Comparison of ENCODE assay signal across 18 cellular contexts in the genomic region with DNA sequence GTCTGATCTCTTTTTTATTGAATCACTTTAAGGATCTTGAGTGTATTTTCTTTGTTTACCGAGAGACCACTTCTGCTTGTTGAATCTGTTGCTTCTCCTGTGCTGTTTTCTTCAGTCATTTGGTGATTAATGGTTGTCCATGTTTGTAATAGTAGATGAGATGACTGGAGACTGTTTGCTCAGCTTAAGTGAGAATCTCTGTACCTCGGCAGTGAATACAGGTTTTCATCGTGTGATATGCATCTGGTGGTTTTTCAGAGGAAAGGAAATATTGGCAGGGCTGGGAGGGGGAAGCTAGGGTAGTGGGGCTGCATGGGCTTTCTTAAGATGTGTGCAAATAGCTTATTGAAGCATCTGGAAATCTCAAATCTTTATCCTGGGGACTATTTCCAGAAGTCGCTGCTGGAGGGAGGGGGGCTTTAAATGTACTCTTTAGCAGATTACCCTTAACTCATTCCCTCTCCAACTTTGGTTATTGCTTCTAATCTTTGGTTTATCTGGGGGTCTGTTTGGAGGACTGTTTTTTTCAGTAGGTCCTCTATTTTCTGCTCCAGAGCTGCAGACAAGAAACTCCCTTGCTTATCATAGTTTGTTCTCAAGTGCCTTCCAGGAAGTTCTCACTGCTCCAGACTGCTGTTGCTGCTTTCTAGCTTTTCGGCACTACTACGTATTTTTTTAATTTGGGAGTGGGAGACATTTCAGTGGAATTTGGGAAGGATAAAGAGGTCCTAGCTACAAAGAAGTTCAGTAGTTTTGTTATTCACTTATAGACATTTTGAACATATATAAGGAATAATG. TPM values are rescaled to one million over a fixed set of nuclear protein-coding genes. Genes with fewer than 3 reads are reported as not detected.
DNase-seq lines count a peak whose midpoint lies in the region; ATAC-seq and TF ChIP-seq lines count a peak whose summit lies in the region.
"Had no signal": no experiment of that assay in that cellular context is flagged by ENCODE, and none has a peak within 500 bp of the region (broad histone marks: within the 10 kb centered on the region; RNA-seq: fewer than 3 reads in every experiment).

No MANE protein-coding gene starts in this region.

- H3K9me3 Mint-ChIP-seq in activated CD4-positive, alpha-beta memory T cell treated with anti-CD3 and anti-CD28 coated beads for 36 hours: peaks cover 7% of the 10 kb centered on the region
- H3K9me3 Mint-ChIP-seq in activated CD4-positive, alpha-beta memory T cell treated with anti-CD3 and anti-CD28 coated beads, Interleukin-2, amount 10 ng/mL, durations not matched to agents 7 days and 5 days: peaks cover 7% of the 10 kb centered on the region
- H3K9me3 Mint-ChIP-seq in nephron progenitor cell: peaks cover 41% of the 10 kb centered on the region

- in situ Hi-C loops in KBM-7 (cut with MboI; ENCODE audit: low pct_unique_long_range_greater_than_20kb, low sequenced_read_pairs): no loop called here

- peaks cover 22% of the 10 kb centered on the region for H3K4me1 Mint-ChIP-seq in activated CD4-positive, alpha-beta memory T cell treated with anti-CD3 and anti-CD28 coated beads for 36 hours (ENCODE audit: low read depth)
- H3K4me1 Mint-ChIP-seq in activated CD4-positive, alpha-beta memory T cell treated with anti-CD3 and anti-CD28 coated beads, Interleukin-2, amount 10 ng/mL, durations not matched to agents 7 days and 5 days: peaks cover 18% of the 10 kb centered on the region
- peaks cover 24% of the 10 kb centered on the region for H3K4me1 Mint-ChIP-seq in nephron progenitor cell

- no peak overlapping the region for H3K4me3 Mint-ChIP-seq in activated CD4-positive, alpha-beta memory T cell treated with anti-CD3 and anti-CD28 coated beads for 36 hours
- no peak overlapping the region for H3K4me3 Mint-ChIP-seq in activated CD4-positive, alpha-beta memory T cell treated with anti-CD3 and anti-CD28 coated beads, Interleukin-2, amount 10 ng/mL, durations not matched to agents 7 days and 5 days
- peak overlapping the region; percentile 19 for H3K4me3 Mint-ChIP-seq in nephron progenitor cell

- TF ChIP-seq CTCF in nephron progenitor cell (IDR thresholded peaks at IDR 0.05): no peak

- intact Hi-C loops in activated CD4-positive, alpha-beta memory T cell treated with anti-CD3 and anti-CD28 coated beads for 36 hours (cut with micrococcal nuclease): no loop called here

- POLR2A ChIA-PET in activated CD4-positive, alpha-beta memory T cell treated with anti-CD3 and anti-CD28 coated beads for 36 hours (lab: Charles Lee): interaction anchor here (1.0 kb wide), 1 partner anchor 18 kb away, joined by 3 read pairs; no protein-coding TSS in a partner anchor
- POLR2A ChIA-PET in activated CD4-positive, alpha-beta memory T cell treated with anti-CD3 and anti-CD28 coated beads, Interleukin-2, amount 10 ng/mL, durations not matched to agents 7 days and 5 days (lab: Charles Lee): interaction anchor here (1.1 kb wide), 2 partner anchors 11 to 13 kb away, joined by 3 read pairs; no protein-coding TSS in a partner anchor

- no peak overlapping the region for H3K27ac Mint-ChIP-seq in activated CD4-positive, alpha-beta memory T cell treated with anti-CD3 and anti-CD28 coated beads for 36 hours
- H3K27ac Mint-ChIP-seq in activated CD4-positive, alpha-beta memory T cell treated with anti-CD3 and anti-CD28 coated beads, Interleukin-2, amount 10 ng/mL, durations not matched to agents 7 days and 5 days: no peak overlapping the region
- H3K27ac Mint-ChIP-seq in nephron progenitor cell: peak overlapping the region; percentile 38

- DNase-seq in activated CD4-positive, alpha-beta memory T cell treated with anti-CD3 and anti-CD28 coated beads for 36 hours: peak; percentile 26
- DNase-seq in activated CD4-positive, alpha-beta memory T cell treated with anti-CD3 and anti-CD28 coated beads, Interleukin-2, amount 10 ng/mL, durations not matched to agents 7 days and 5 days: no peak
- DNase-seq in KBM-7 (peak; percentile 26), SHP77 (lab: John Stamatoyannopoulos, UW) (peak; percentile 47 to 57), nephron progenitor cell (no peak), NCI-H1930 (lab: John Stamatoyannopoulos, UW) (no peak)
- DNase-seq in stimulated activated CD4-positive, alpha-beta T cell treated with anti-CD3 and anti-CD28 coated beads, Interleukin-2, amount 100 ng/mL, for 24 hours: no peak
- DNase-seq: activated gamma-delta T cell treated with Interleukin-2 at 50 U/mL for 16 hours; CD4-positive, CD25-positive, alpha-beta regulatory T cell; EL; IMR-90; lower lobe of right lung; Right ventricle myocardium superior; stimulated activated CD4-positive, alpha-beta T cell treated with anti-CD3 and anti-CD28 coated beads, Interleukin-1b, Interleukin-23, amount 100 ng/mL, for 48 hours; stomach; upper lobe of right lung had no signal

- no peaks in the 10 kb centered on the region for H3K27me3 Mint-ChIP-seq in activated CD4-positive, alpha-beta memory T cell treated with anti-CD3 and anti-CD28 coated beads for 36 hours
- no peaks in the 10 kb centered on the region for H3K27me3 Mint-ChIP-seq in activated CD4-positive, alpha-beta memory T cell treated with anti-CD3 and anti-CD28 coated beads, Interleukin-2, amount 10 ng/mL, durations not matched to agents 7 days and 5 days
- H3K27me3 Mint-ChIP-seq in nephron progenitor cell (ENCODE audit: low read depth, poor library complexity): no peaks in the 10 kb centered on the region

- ATAC-seq in GM21447 (IDR thresholded peaks at IDR 0.05; ENCODE audit: unreplicated experiment): no peak
- ATAC-seq: lower lobe of right lung, sciatic nerve, upper lobe of right lung had no signal

- CTCF ChIA-PET in activated CD4-positive, alpha-beta memory T cell treated with anti-CD3 and anti-CD28 coated beads for 36 hours (lab: Charles Lee): interaction anchor here (1.0 to 2.8 kb wide), 5 partner anchors 18 to 210 kb away, joined by 4 to 18 read pairs (median 5); partner anchors contain the start of gene CMTM8
- CTCF ChIA-PET in activated CD4-positive, alpha-beta memory T cell treated with anti-CD3 and anti-CD28 coated beads, Interleukin-2, amount 10 ng/mL, durations not matched to agents 7 days and 5 days (lab: Charles Lee): interaction anchor here (0.9 to 1.8 kb wide), 3 partner anchors 18 to 38 kb away, joined by 3 to 6 read pairs (median 4); no protein-coding TSS in a partner anchor

- H3K36me3 Mint-ChIP-seq in activated CD4-positive, alpha-beta memory T cell treated with anti-CD3 and anti-CD28 coated beads for 36 hours: peaks cover 13% of the 10 kb centered on the region
- H3K36me3 Mint-ChIP-seq in activated CD4-positive, alpha-beta memory T cell treated with anti-CD3 and anti-CD28 coated beads, Interleukin-2, amount 10 ng/mL, durations not matched to agents 7 days and 5 days (ENCODE audit: low read depth): peaks cover 9% of the 10 kb centered on the region
- H3K36me3 Mint-ChIP-seq in nephron progenitor cell (ENCODE audit: low read depth): peaks cover 64% of the 10 kb centered on the region

RNA-seq across cellular contexts. Expression of gene CMTM8, which starts 19.4 kb away (rescaled TPM):
- total RNA-seq in activated CD4-positive, alpha-beta memory T cell treated with anti-CD3 and anti-CD28 coated beads for 36 hours: 10 to 100 TPM; 11.6 to 13.0 TPM
- total RNA-seq in activated CD4-positive, alpha-beta memory T cell treated with anti-CD3 and anti-CD28 coated beads, Interleukin-2, amount 10 ng/mL, durations not matched to agents 7 days and 5 days: 1 to 10 TPM; 5.7 to 6.2 TPM
- total RNA-seq: IMR-90 had no signal

Comparison
In these comparisons a context has a peak if more than half of its experiments do, and no peak if none do; other contexts are left out.
1. DNase-seq: peak in activated CD4-positive, alpha-beta memory T cell treated with anti-CD3 and anti-CD28 coated beads for 36 hours (single experiment), KBM-7 (single experiment) and SHP77 (2 of 2); none in activated CD4-positive, alpha-beta memory T cell treated with anti-CD3 and anti-CD28 coated beads, Interleukin-2, amount 10 ng/mL, durations not matched to agents 7 days and 5 days (single experiment), nephron progenitor cell (single experiment), NCI-H1930 (0 of 2) and stimulated activated CD4-positive, alpha-beta T cell treated with anti-CD3 and anti-CD28 coated beads, Interleukin-2, amount 100 ng/mL, for 24 hours (0 of 2).